In the genomic region with DNA sequence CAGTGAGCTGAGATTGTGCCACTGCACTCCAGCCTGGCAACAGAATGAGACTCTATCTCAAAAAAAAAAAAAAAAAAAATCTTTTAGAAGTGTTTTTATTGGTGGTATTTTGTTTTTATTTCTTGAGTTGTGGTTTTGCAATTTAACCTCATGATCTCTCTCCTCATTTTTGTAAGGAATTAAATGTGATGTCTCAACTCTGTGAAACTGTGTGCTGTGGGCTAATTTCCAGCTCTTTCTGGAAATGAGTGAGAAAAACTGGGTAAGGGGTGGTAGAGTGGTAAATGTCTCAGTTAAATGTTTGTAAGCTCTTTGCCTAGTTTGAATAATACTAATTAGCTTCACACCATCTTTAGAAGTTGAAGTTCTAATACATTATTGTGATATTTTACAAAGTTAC, we compare ENCODE assay signal across 14 cellular contexts.
"Had no signal": no experiment of that assay in that cellular context is flagged by ENCODE, and none has a peak within 500 bp of the region (broad histone marks: within the 10 kb centered on the region; RNA-seq: fewer than 3 reads in every experiment).

No MANE protein-coding gene starts in this region.

- H3K27ac Mint-ChIP-seq: activated naive CD4-positive, alpha-beta T cell treated with anti-CD3 and anti-CD28 coated beads for 36 hours; activated T-helper 17 cell treated with anti-CD3 and anti-CD28 coated beads, Interleukin-2, amount 50 U/mL, for 72 hours; effector memory CD8-positive, alpha-beta T cell; stimulated activated effector memory CD8-positive, alpha-beta T cell treated with anti-CD3 and anti-CD28 coated beads, Interleukin-12 subunit alpha, Interleukin-12 subunit beta, amount 100 ng/mL, for 72 hours had no signal

- H3K4me3 ChIP-seq: ovary had no signal

- H3K36me3 ChIP-seq: ovary had no signal

- H3K4me1 Mint-ChIP-seq: activated T-helper 17 cell treated with anti-CD3 and anti-CD28 coated beads, Interleukin-2, amount 50 U/mL, for 72 hours; brain; central memory CD8-positive, alpha-beta T cell; neural crest cell; stimulated activated effector memory CD8-positive, alpha-beta T cell treated with anti-CD3 and anti-CD28 coated beads, Interleukin-12 subunit alpha, Interleukin-12 subunit beta, amount 100 ng/mL, for 72 hours had no signal

- H3K27me3 ChIP-seq: foreskin keratinocyte, ovary had no signal

- H3K9me3 ChIP-seq: ovary had no signal

- H3K27me3 Mint-ChIP-seq: activated T-helper 17 cell treated with anti-CD3 and anti-CD28 coated beads, Interleukin-2, amount 50 U/mL, for 72 hours; brain; central memory CD8-positive, alpha-beta T cell; effector memory CD8-positive, alpha-beta T cell had no signal

- H3K4me1 ChIP-seq: foreskin keratinocyte had no signal

- DNase-seq: activated CD4-positive, alpha-beta T cell treated with anti-CD3 and anti-CD28 coated beads, Interleukin-2, amount 50 U/mL, for 4 hours; activated CD4-positive, CD25-positive, alpha-beta regulatory T cell treated with anti-CD3 and anti-CD28 coated beads, Interleukin-2, amount 50 U/mL, for 72 hours; activated naive CD4-positive, alpha-beta T cell treated with anti-CD3 and anti-CD28 coated beads for 36 hours; dermis blood vessel endothelial cell; effector memory CD8-positive, alpha-beta T cell; foreskin keratinocyte; ovary; T-helper 1 cell; T1000 had no signal

- H3K4me3 Mint-ChIP-seq: activated naive CD4-positive, alpha-beta T cell treated with anti-CD3 and anti-CD28 coated beads for 36 hours; activated T-helper 17 cell treated with anti-CD3 and anti-CD28 coated beads, Interleukin-2, amount 50 U/mL, for 72 hours; brain; central memory CD8-positive, alpha-beta T cell; effector memory CD8-positive, alpha-beta T cell; neural crest cell; stimulated activated effector memory CD8-positive, alpha-beta T cell treated with anti-CD3 and anti-CD28 coated beads, Interleukin-12 subunit alpha, Interleukin-12 subunit beta, amount 100 ng/mL, for 72 hours had no signal

- H3K27ac ChIP-seq: foreskin keratinocyte, ovary had no signal

- H3K9me3 Mint-ChIP-seq: activated naive CD4-positive, alpha-beta T cell treated with anti-CD3 and anti-CD28 coated beads for 36 hours; activated T-helper 17 cell treated with anti-CD3 and anti-CD28 coated beads, Interleukin-2, amount 50 U/mL, for 72 hours; brain; central memory CD8-positive, alpha-beta T cell; effector memory CD8-positive, alpha-beta T cell; neural crest cell; stimulated activated effector memory CD8-positive, alpha-beta T cell treated with anti-CD3 and anti-CD28 coated beads, Interleukin-12 subunit alpha, Interleukin-12 subunit beta, amount 100 ng/mL, for 72 hours had no signal
